1 cellular context compared by ENCODE assay signal in the genomic region with DNA sequence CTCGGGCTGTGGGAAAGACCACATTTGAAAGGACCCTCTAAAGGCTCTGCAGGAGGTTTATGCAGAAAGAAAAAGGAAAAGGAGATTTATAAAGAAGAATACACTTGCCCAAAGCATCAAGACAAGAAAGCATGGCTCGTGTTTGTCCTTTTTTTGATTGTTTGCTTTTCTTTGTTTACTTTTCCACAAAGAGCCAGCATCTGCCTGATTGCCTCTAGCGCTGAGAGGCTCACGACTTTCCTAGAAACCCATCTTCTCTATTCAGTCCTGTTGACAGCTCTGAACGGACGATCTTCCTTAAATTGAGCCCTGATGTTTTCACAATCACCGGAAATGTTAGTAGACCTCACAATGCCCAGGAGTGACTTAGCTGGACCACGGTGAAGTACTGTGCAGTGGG.
TF ChIP-seq lines count a peak whose summit lies in the region.

No MANE protein-coding gene starts in this region.

TF ChIP-seq in HepG2, 621 proteins besides CTCF, POLR2A, EP300 and RAD21 (continued from another document and continues in another):
- TF ChIP-seq, protein P1, sequence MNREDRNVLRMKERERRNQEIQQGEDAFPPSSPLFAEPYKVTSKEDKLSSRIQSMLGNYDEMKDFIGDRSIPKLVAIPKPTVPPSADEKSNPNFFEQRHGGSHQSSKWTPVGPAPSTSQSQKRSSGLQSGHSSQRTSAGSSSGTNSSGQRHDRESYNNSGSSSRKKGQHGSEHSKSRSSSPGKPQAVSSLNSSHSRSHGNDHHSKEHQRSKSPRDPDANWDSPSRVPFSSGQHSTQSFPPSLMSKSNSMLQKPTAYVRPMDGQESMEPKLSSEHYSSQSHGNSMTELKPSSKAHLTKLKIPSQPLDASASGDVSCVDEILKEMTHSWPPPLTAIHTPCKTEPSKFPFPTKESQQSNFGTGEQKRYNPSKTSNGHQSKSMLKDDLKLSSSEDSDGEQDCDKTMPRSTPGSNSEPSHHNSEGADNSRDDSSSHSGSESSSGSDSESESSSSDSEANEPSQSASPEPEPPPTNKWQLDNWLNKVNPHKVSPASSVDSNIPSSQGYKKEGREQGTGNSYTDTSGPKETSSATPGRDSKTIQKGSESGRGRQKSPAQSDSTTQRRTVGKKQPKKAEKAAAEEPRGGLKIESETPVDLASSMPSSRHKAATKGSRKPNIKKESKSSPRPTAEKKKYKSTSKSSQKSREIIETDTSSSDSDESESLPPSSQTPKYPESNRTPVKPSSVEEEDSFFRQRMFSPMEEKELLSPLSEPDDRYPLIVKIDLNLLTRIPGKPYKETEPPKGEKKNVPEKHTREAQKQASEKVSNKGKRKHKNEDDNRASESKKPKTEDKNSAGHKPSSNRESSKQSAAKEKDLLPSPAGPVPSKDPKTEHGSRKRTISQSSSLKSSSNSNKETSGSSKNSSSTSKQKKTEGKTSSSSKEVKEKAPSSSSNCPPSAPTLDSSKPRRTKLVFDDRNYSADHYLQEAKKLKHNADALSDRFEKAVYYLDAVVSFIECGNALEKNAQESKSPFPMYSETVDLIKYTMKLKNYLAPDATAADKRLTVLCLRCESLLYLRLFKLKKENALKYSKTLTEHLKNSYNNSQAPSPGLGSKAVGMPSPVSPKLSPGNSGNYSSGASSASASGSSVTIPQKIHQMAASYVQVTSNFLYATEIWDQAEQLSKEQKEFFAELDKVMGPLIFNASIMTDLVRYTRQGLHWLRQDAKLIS (CRISPR knock-in tag; IDR thresholded peaks at IDR 0.05), result no peak
- TF ChIP-seq, protein P2, sequence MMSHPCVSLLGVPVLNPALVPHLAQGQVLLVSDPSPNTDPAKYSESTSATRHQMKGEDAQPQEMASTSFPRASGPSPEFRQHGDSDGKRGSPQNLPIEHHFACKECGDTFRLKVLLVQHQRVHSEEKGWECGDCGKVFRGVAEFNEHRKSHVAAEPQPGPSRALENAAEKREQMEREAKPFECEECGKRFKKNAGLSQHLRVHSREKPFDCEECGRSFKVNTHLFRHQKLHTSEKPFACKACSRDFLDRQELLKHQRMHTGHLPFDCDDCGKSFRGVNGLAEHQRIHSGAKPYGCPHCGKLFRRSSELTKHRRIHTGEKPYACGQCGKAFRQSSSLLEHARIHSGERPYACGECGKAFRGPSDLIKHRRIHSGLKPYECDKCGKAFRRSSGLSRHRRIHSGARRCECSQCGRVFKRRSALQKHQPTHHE (CRISPR knock-in tag; IDR thresholded peaks at IDR 0.05; ENCODE audit: borderline replicate concordance), result no peak
- TF ChIP-seq REPIN1 (CRISPR knock-in tag; IDR thresholded peaks at IDR 0.05; ENCODE audit: borderline replicate concordance, low read depth) (no peak), ZNF17 (CRISPR knock-in tag; IDR thresholded peaks at IDR 0.05) (no peak), XRCC5 (optimal IDR thresholded peaks at IDR 0.05; ENCODE audit: low read length) (peak; percentile 27), SOX5 (CRISPR knock-in tag; IDR thresholded peaks at IDR 0.05; ENCODE audit: borderline replicate concordance) (peak; percentile 25; the same call in 1 of the 2 replicates), GPN1 (CRISPR knock-in tag; IDR thresholded peaks at IDR 0.05; ENCODE audit: borderline replicate concordance) (no peak), ZNF776 (CRISPR knock-in tag; IDR thresholded peaks at IDR 0.05) (no peak), HHEX (CRISPR knock-in tag; IDR thresholded peaks at IDR 0.05) (peak; percentile 37; the same call in 1 of the 2 replicates), MYC (CRISPR knock-in tag; IDR thresholded peaks at IDR 0.05; ENCODE audit: borderline replicate concordance) (no peak), MAFK (conservative IDR thresholded peaks at IDR 0.05 in 1 of 2, IDR thresholded peaks at IDR 0.05 in 1 of 2; ENCODE audit: low read length in 2 of 2) (no peak), SIN3B (IDR thresholded peaks at IDR 0.05; ENCODE audit: low read length) (no peak), PLSCR1 (CRISPR knock-in tag; IDR thresholded peaks at IDR 0.05; ENCODE audit: borderline replicate concordance) (no peak), ZNF546 (CRISPR knock-in tag; conservative IDR thresholded peaks at IDR 0.05) (no peak), HBP1 (CRISPR knock-in tag; IDR thresholded peaks at IDR 0.05; ENCODE audit: low read depth) (no peak), TBP (CRISPR knock-in tag; IDR thresholded peaks at IDR 0.05) (no peak), ETS1 (CRISPR knock-in tag; IDR thresholded peaks at IDR 0.05) (no peak), ATF7-NPFF (CRISPR knock-in tag; IDR thresholded peaks at IDR 0.05; ENCODE audit: low read depth) (no peak), HNRNPL (IDR thresholded peaks at IDR 0.05; ENCODE audit: low read depth, low read length) (no peak), KLF16 (CRISPR knock-in tag; IDR thresholded peaks at IDR 0.05) (no peak), HMG20A (CRISPR knock-in tag; IDR thresholded peaks at IDR 0.05; ENCODE audit: borderline replicate concordance) (peak; percentile 65; the same call in 1 of the 2 replicates), ZNF468 (CRISPR knock-in tag; IDR thresholded peaks at IDR 0.05) (no peak), IKZF1 (IDR thresholded peaks at IDR 0.05) (no peak), HNRNPH1 (optimal IDR thresholded peaks at IDR 0.05; ENCODE audit: low read depth, low read length) (no peak), ZNF598 (CRISPR knock-in tag; IDR thresholded peaks at IDR 0.05; ENCODE audit: borderline replicate concordance) (no peak), ZNF446 (CRISPR knock-in tag; IDR thresholded peaks at IDR 0.05) (no peak), SYNCRIP (IDR thresholded peaks at IDR 0.05; ENCODE audit: insufficient read depth, low read depth, low read length) (no peak), JARID2 (CRISPR knock-in tag; IDR thresholded peaks at IDR 0.05; ENCODE audit: insufficient replicate concordance) (no peak), MTA3 (CRISPR knock-in tag; IDR thresholded peaks at IDR 0.05) (no peak), MAFF (IDR thresholded peaks at IDR 0.05; ENCODE audit: low read depth, low read length) (no peak), ZNF878 (CRISPR knock-in tag; IDR thresholded peaks at IDR 0.05) (no peak), SCMH1 (CRISPR knock-in tag; IDR thresholded peaks at IDR 0.05; ENCODE audit: borderline replicate concordance) (no peak), ZKSCAN5 (CRISPR knock-in tag; IDR thresholded peaks at IDR 0.05) (no peak), RFX5 (IDR thresholded peaks at IDR 0.05; ENCODE audit: low read depth, low read length) (no peak)
- TF ChIP-seq, protein P3, sequence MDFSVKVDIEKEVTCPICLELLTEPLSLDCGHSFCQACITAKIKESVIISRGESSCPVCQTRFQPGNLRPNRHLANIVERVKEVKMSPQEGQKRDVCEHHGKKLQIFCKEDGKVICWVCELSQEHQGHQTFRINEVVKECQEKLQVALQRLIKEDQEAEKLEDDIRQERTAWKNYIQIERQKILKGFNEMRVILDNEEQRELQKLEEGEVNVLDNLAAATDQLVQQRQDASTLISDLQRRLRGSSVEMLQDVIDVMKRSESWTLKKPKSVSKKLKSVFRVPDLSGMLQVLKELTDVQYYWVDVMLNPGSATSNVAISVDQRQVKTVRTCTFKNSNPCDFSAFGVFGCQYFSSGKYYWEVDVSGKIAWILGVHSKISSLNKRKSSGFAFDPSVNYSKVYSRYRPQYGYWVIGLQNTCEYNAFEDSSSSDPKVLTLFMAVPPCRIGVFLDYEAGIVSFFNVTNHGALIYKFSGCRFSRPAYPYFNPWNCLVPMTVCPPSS (IDR thresholded peaks at IDR 0.05), result no peak
- TF ChIP-seq, protein P4, sequence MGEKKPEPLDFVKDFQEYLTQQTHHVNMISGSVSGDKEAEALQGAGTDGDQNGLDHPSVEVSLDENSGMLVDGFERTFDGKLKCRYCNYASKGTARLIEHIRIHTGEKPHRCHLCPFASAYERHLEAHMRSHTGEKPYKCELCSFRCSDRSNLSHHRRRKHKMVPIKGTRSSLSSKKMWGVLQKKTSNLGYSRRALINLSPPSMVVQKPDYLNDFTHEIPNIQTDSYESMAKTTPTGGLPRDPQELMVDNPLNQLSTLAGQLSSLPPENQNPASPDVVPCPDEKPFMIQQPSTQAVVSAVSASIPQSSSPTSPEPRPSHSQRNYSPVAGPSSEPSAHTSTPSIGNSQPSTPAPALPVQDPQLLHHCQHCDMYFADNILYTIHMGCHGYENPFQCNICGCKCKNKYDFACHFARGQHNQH (CRISPR knock-in tag; IDR thresholded peaks at IDR 0.05), result no peak
- TF ChIP-seq, protein P5, sequence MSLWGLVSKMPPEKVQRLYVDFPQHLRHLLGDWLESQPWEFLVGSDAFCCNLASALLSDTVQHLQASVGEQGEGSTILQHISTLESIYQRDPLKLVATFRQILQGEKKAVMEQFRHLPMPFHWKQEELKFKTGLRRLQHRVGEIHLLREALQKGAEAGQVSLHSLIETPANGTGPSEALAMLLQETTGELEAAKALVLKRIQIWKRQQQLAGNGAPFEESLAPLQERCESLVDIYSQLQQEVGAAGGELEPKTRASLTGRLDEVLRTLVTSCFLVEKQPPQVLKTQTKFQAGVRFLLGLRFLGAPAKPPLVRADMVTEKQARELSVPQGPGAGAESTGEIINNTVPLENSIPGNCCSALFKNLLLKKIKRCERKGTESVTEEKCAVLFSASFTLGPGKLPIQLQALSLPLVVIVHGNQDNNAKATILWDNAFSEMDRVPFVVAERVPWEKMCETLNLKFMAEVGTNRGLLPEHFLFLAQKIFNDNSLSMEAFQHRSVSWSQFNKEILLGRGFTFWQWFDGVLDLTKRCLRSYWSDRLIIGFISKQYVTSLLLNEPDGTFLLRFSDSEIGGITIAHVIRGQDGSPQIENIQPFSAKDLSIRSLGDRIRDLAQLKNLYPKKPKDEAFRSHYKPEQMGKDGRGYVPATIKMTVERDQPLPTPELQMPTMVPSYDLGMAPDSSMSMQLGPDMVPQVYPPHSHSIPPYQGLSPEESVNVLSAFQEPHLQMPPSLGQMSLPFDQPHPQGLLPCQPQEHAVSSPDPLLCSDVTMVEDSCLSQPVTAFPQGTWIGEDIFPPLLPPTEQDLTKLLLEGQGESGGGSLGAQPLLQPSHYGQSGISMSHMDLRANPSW (CRISPR knock-in tag; IDR thresholded peaks at IDR 0.05; ENCODE audit: borderline replicate concordance), result no peak
- TF ChIP-seq, protein P6, sequence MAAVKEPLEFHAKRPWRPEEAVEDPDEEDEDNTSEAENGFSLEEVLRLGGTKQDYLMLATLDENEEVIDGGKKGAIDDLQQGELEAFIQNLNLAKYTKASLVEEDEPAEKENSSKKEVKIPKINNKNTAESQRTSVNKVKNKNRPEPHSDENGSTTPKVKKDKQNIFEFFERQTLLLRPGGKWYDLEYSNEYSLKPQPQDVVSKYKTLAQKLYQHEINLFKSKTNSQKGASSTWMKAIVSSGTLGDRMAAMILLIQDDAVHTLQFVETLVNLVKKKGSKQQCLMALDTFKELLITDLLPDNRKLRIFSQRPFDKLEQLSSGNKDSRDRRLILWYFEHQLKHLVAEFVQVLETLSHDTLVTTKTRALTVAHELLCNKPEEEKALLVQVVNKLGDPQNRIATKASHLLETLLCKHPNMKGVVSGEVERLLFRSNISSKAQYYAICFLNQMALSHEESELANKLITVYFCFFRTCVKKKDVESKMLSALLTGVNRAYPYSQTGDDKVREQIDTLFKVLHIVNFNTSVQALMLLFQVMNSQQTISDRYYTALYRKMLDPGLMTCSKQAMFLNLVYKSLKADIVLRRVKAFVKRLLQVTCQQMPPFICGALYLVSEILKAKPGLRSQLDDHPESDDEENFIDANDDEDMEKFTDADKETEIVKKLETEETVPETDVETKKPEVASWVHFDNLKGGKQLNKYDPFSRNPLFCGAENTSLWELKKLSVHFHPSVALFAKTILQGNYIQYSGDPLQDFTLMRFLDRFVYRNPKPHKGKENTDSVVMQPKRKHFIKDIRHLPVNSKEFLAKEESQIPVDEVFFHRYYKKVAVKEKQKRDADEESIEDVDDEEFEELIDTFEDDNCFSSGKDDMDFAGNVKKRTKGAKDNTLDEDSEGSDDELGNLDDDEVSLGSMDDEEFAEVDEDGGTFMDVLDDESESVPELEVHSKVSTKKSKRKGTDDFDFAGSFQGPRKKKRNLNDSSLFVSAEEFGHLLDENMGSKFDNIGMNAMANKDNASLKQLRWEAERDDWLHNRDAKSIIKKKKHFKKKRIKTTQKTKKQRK (IDR thresholded peaks at IDR 0.05; ENCODE audit: low read length), result no peak
- TF ChIP-seq, protein P7, sequence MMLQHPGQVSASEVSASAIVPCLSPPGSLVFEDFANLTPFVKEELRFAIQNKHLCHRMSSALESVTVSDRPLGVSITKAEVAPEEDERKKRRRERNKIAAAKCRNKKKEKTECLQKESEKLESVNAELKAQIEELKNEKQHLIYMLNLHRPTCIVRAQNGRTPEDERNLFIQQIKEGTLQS (CRISPR knock-in tag; IDR thresholded peaks at IDR 0.05), result no peak
- TF ChIP-seq, protein P8, sequence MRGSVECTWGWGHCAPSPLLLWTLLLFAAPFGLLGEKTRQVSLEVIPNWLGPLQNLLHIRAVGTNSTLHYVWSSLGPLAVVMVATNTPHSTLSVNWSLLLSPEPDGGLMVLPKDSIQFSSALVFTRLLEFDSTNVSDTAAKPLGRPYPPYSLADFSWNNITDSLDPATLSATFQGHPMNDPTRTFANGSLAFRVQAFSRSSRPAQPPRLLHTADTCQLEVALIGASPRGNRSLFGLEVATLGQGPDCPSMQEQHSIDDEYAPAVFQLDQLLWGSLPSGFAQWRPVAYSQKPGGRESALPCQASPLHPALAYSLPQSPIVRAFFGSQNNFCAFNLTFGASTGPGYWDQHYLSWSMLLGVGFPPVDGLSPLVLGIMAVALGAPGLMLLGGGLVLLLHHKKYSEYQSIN (CRISPR knock-in tag; IDR thresholded peaks at IDR 0.05; ENCODE audit: borderline replicate concordance), result no peak
